ENCODE assay signal across 1 cellular context in the genomic region with DNA sequence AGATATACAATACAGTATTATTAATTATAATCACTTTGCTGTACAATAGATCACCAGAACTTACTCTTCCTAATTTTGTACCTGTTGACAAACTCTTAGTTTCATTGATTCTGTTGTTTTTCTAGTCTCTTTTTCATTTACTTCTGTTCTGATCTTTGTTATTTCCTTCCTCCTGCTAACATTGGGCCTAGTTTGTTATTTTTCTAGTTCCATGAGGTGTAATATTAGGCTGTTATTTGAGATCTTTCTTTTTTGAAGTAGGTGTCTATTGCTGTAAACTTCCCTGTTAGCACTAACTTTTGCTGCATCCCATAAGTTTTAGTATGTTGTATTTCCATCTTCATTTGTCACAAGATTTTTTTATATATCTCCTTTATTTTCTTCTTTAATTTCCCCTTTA.
TF ChIP-seq lines count a peak whose summit lies in the region.

No MANE protein-coding gene starts in this region.

TF ChIP-seq in GM23338, 12 proteins besides CTCF, POLR2A, EP300 and RAD21 (continued from another document):
- TF ChIP-seq, protein P1, sequence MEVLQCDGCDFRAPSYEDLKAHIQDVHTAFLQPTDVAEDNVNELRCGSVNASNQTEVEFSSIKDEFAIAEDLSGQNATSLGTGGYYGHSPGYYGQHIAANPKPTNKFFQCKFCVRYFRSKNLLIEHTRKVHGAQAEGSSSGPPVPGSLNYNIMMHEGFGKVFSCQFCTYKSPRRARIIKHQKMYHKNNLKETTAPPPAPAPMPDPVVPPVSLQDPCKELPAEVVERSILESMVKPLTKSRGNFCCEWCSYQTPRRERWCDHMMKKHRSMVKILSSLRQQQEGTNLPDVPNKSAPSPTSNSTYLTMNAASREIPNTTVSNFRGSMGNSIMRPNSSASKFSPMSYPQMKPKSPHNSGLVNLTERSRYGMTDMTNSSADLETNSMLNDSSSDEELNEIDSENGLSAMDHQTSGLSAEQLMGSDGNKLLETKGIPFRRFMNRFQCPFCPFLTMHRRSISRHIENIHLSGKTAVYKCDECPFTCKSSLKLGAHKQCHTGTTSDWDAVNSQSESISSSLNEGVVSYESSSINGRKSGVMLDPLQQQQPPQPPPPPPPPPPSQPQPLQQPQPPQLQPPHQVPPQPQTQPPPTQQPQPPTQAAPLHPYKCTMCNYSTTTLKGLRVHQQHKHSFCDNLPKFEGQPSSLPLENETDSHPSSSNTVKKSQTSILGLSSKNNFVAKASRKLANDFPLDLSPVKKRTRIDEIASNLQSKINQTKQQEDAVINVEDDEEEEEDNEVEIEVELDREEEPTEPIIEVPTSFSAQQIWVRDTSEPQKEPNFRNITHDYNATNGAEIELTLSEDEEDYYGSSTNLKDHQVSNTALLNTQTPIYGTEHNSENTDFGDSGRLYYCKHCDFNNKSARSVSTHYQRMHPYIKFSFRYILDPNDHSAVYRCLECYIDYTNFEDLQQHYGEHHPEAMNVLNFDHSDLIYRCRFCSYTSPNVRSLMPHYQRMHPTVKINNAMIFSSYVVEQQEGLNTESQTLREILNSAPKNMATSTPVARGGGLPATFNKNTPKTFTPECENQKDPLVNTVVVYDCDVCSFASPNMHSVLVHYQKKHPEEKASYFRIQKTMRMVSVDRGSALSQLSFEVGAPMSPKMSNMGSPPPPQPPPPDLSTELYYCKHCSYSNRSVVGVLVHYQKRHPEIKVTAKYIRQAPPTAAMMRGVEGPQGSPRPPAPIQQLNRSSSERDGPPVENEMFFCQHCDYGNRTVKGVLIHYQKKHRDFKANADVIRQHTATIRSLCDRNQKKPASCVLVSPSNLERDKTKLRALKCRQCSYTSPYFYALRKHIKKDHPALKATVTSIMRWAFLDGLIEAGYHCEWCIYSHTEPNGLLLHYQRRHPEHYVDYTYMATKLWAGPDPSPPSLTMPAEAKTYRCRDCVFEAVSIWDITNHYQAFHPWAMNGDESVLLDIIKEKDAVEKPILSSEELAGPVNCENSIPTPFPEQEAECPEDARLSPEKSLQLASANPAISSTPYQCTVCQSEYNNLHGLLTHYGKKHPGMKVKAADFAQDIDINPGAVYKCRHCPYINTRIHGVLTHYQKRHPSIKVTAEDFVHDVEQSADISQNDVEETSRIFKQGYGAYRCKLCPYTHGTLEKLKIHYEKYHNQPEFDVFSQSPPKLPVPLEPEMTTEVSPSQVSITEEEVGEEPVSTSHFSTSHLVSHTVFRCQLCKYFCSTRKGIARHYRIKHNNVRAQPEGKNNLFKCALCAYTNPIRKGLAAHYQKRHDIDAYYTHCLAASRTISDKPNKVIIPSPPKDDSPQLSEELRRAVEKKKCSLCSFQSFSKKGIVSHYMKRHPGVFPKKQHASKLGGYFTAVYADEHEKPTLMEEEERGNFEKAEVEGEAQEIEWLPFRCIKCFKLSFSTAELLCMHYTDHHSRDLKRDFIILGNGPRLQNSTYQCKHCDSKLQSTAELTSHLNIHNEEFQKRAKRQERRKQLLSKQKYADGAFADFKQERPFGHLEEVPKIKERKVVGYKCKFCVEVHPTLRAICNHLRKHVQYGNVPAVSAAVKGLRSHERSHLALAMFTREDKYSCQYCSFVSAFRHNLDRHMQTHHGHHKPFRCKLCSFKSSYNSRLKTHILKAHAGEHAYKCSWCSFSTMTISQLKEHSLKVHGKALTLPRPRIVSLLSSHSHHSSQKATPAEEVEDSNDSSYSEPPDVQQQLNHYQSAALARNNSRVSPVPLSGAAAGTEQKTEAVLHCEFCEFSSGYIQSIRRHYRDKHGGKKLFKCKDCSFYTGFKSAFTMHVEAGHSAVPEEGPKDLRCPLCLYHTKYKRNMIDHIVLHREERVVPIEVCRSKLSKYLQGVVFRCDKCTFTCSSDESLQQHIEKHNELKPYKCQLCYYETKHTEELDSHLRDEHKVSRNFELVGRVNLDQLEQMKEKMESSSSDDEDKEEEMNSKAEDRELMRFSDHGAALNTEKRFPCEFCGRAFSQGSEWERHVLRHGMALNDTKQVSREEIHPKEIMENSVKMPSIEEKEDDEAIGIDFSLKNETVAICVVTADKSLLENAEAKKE (CRISPR knock-in tag; IDR thresholded peaks at IDR 0.05): no peak
- no peak for TF ChIP-seq STAT1 (IDR thresholded peaks at IDR 0.05; ENCODE audit: unreplicated experiment)
- TF ChIP-seq CREB1 (CRISPR knock-in tag; IDR thresholded peaks at IDR 0.05; ENCODE audit: low read depth): no peak
- no peak for TF ChIP-seq EZH2 (IDR thresholded peaks at IDR 0.05; ENCODE audit: low read depth, unreplicated experiment)
- TF ChIP-seq, protein P2, sequence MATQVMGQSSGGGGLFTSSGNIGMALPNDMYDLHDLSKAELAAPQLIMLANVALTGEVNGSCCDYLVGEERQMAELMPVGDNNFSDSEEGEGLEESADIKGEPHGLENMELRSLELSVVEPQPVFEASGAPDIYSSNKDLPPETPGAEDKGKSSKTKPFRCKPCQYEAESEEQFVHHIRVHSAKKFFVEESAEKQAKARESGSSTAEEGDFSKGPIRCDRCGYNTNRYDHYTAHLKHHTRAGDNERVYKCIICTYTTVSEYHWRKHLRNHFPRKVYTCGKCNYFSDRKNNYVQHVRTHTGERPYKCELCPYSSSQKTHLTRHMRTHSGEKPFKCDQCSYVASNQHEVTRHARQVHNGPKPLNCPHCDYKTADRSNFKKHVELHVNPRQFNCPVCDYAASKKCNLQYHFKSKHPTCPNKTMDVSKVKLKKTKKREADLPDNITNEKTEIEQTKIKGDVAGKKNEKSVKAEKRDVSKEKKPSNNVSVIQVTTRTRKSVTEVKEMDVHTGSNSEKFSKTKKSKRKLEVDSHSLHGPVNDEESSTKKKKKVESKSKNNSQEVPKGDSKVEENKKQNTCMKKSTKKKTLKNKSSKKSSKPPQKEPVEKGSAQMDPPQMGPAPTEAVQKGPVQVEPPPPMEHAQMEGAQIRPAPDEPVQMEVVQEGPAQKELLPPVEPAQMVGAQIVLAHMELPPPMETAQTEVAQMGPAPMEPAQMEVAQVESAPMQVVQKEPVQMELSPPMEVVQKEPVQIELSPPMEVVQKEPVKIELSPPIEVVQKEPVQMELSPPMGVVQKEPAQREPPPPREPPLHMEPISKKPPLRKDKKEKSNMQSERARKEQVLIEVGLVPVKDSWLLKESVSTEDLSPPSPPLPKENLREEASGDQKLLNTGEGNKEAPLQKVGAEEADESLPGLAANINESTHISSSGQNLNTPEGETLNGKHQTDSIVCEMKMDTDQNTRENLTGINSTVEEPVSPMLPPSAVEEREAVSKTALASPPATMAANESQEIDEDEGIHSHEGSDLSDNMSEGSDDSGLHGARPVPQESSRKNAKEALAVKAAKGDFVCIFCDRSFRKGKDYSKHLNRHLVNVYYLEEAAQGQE (IDR thresholded peaks at IDR 0.05; ENCODE audit: unreplicated experiment): no peak
- no peak for TF ChIP-seq ZNF331 (CRISPR knock-in tag; IDR thresholded peaks at IDR 0.05; ENCODE audit: low read depth)
- TF ChIP-seq ETS1 (IDR thresholded peaks at IDR 0.05): no peak
- TF ChIP-seq NANOG (IDR thresholded peaks at IDR 0.05; ENCODE audit: borderline replicate concordance): no peak
- TF ChIP-seq POLR2AphosphoS5 (IDR thresholded peaks at IDR 0.05; ENCODE audit: low read depth): no peak
